ENCODE assay signal across 19 cellular contexts in genomic region chr14:67851785-67852410, GRCh38.
"Had no signal": no experiment of that assay in that cellular context is flagged by ENCODE, and none has a peak within 500 bp of the region (broad histone marks: within the 10 kb centered on the region; RNA-seq: fewer than 3 reads in every experiment).

No MANE protein-coding gene starts in this region.

- H3K4me1 ChIP-seq: adrenal gland had no signal

- H3K9me3 ChIP-seq: adrenal gland, thyroid gland had no signal

- H3K27me3 Mint-ChIP-seq: activated CD4-positive, alpha-beta memory T cell treated with anti-CD3 and anti-CD28 coated beads for 36 hours; stimulated activated memory B cell treated with anti-CD40 and anti-IgM and Interleukin-4, amounts not matched to agents 10 μg/mL and 1 μg/mL and 100 μg/mL, for 72 hours; T-cell had no signal

- H3K4me3 Mint-ChIP-seq: activated CD4-positive, alpha-beta memory T cell treated with anti-CD3 and anti-CD28 coated beads for 36 hours; activated T-cell treated with anti-CD3 and anti-CD28 coated beads, Interleukin-2, amount 50 U/mL, for 4 hours; immature natural killer cell; natural killer cell treated with Interleukin-12 subunit alpha and Interleukin-12 subunit beta and Interleukin-15 and Interleukin-18, amount 100 ng/mL, for 72 hours; stimulated activated memory B cell treated with anti-CD40 and anti-IgM and Interleukin-4, amounts not matched to agents 10 μg/mL and 1 μg/mL and 100 μg/mL, for 72 hours; T-cell had no signal

- H3K36me3 ChIP-seq: adrenal gland, thyroid gland had no signal

- DNase-seq: activated CD4-positive, alpha-beta memory T cell treated with anti-CD3 and anti-CD28 coated beads for 36 hours; activated CD4-positive, alpha-beta T cell treated with anti-CD3 and anti-CD28 coated beads for 1 hour; activated effector memory CD4-positive, alpha-beta T cell treated with Interleukin-2 at 50 U/mL for 16 hours; activated naive CD4-positive, alpha-beta T cell treated with anti-CD3 and anti-CD28 coated beads, Interleukin-2, amount 50 U/mL, for 16 hours; activated T-cell treated with anti-CD3 and anti-CD28 coated beads, Interleukin-2, amount 50 U/mL, for 4 hours; adrenal gland; effector memory CD4-positive, alpha-beta T cell; head of caudate nucleus; immature natural killer cell; mesendoderm; stimulated activated CD4-positive, alpha-beta T cell treated with anti-CD3 and anti-CD28 coated beads, Interleukin-12 subunit alpha, Interleukin-12 subunit beta, amount 100 ng/mL, for 4 hours; stimulated activated CD4-positive, alpha-beta T cell treated with anti-CD3 and anti-CD28 coated beads, Interleukin-2, amount 100 ng/mL, for 24 hours; T-cell; T1000; thyroid gland had no signal

- H3K27me3 ChIP-seq: adrenal gland, thyroid gland had no signal

- H3K27ac ChIP-seq: adrenal gland, coronary artery, epithelial cell of prostate, thyroid gland had no signal

- H3K4me3 ChIP-seq: adrenal gland, coronary artery, thyroid gland had no signal

- ATAC-seq: activated T-cell treated with anti-CD3 and anti-CD28 coated beads, Interleukin-2, amount 50 U/mL, for 4 hours; natural killer cell treated with Interleukin-12 subunit alpha and Interleukin-12 subunit beta and Interleukin-15 and Interleukin-18, amount 100 ng/mL, for 72 hours; stimulated activated memory B cell treated with anti-CD40 and anti-IgM and Interleukin-4, amounts not matched to agents 10 μg/mL and 1 μg/mL and 100 μg/mL, for 72 hours; T-cell had no signal

- H3K27ac Mint-ChIP-seq: activated CD4-positive, alpha-beta memory T cell treated with anti-CD3 and anti-CD28 coated beads for 36 hours; T-cell had no signal
